11 cellular contexts compared by ENCODE assay signal in the genomic region with DNA sequence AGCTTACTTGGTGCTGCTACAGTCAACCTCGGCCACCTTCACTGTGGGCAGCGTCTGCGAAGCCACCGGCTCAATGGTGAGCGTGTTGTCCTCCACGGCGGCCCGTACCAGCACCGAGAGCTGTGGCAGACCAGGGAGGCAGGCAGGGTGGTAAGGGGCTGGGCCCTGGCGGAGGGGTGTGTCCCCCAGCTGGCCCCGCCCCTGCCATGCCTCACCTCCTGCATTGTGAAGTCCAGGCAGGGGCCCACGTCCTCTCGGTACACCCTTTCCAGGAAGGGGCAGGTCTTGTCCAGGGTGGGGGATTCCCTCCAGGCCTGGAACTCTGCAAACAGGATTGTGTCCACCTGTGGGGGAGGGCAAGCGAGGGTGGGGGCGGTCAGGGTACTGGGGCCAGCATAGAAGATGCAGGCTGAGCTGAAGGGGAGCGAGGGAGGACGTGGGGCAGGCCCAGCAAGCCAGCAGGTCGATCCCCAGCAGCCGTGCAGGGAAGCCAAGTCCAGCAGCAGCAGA. TPM values are rescaled to one million over a fixed set of nuclear protein-coding genes. Genes with fewer than 3 reads are reported as not detected.
DNase-seq lines count a peak whose midpoint lies in the region; ATAC-seq and TF ChIP-seq lines count a peak whose summit lies in the region.
"Had no signal": no experiment of that assay in that cellular context is flagged by ENCODE, and none has a peak within 500 bp of the region (broad histone marks: within the 10 kb centered on the region; RNA-seq: fewer than 3 reads in every experiment).

No MANE protein-coding gene starts in this region.

- DNase-seq in GM23338 (ENCODE audit: low spot score) (peak; percentile 79), NT2/D1 (ENCODE audit: low read depth, low spot score) (no peak), osteoblast (ENCODE audit: insufficient read length, low spot score, missing footprints) (peak; percentile 47), NCI-H2081 (lab: John Stamatoyannopoulos, UW) (no peak)
- DNase-seq in stimulated activated CD4-positive, alpha-beta T cell treated with anti-CD3 and anti-CD28 coated beads, Interleukin-1b, Interleukin-23, amount 100 ng/mL, for 48 hours, result no peak
- no peak for DNase-seq in activated CD8-positive, alpha-beta memory T cell treated with anti-CD3 and anti-CD28 coated beads for 24 hours
- DNase-seq: activated naive CD4-positive, alpha-beta T cell treated with anti-CD3 and anti-CD28 coated beads, Interleukin-2, amount 10 ng/mL, durations not matched to agents 7 days and 5 days; NCI-H2171 had no signal

- H3K4me1 Mint-ChIP-seq in GM23338, result peaks cover 33% of the 10 kb centered on the region
- H3K4me1 Mint-ChIP-seq: activated naive CD4-positive, alpha-beta T cell treated with anti-CD3 and anti-CD28 coated beads, Interleukin-2, amount 10 ng/mL, durations not matched to agents 7 days and 5 days had no signal

- peak; percentile 91 for ATAC-seq in GM23338

- no peak overlapping the region for H3K27ac ChIP-seq in GM23338 (ENCODE audit: low read depth)
- H3K27ac ChIP-seq in osteoblast (ENCODE audit: low read depth, low read length), result no peak overlapping the region

- H3K4me1 ChIP-seq in GM23338 (ENCODE audit: insufficient read depth) (peaks cover 10% of the 10 kb centered on the region), NT2/D1 (ENCODE audit: insufficient read depth, insufficient read length) (peaks cover 29% of the 10 kb centered on the region), osteoblast (ENCODE audit: insufficient read depth, low read length) (no peaks in the 10 kb centered on the region)

- H2AFZ ChIP-seq in GM23338 (peak overlapping the region; percentile 69; the same call in 1 of the 2 replicates), osteoblast (ENCODE audit: low read length) (no peak overlapping the region)

- H4K20me1 ChIP-seq in GM23338 (replicated peaks; ENCODE audit: insufficient read depth) (no peaks in the 10 kb centered on the region), osteoblast (ENCODE audit: insufficient read depth, low read length) (no peaks in the 10 kb centered on the region)

- no peaks in the 10 kb centered on the region for H3K9me3 ChIP-seq in NT2/D1 (ENCODE audit: insufficient read depth, low read length)
- peaks cover 2% of the 10 kb centered on the region for H3K9me3 ChIP-seq in iPS-18c (ENCODE audit: control insufficient read depth, insufficient read depth, low read length)
- no peaks in the 10 kb centered on the region for H3K9me3 ChIP-seq in osteoblast (ENCODE audit: low read depth, low read length)

- H3K36me3 Mint-ChIP-seq in GM23338 (ENCODE audit: low read depth), result no peaks in the 10 kb centered on the region
- H3K36me3 Mint-ChIP-seq: activated naive CD4-positive, alpha-beta T cell treated with anti-CD3 and anti-CD28 coated beads, Interleukin-2, amount 10 ng/mL, durations not matched to agents 7 days and 5 days had no signal

- H3K9me2 ChIP-seq in GM23338 (ENCODE audit: insufficient read depth), result no peaks in the 10 kb centered on the region

- H3K36me3 ChIP-seq in GM23338 (ENCODE audit: insufficient read depth), result no peaks in the 10 kb centered on the region; the same call in 1 of the 2 replicates
- no peaks in the 10 kb centered on the region for H3K36me3 ChIP-seq in NT2/D1 (ENCODE audit: insufficient read depth, insufficient read length, low read length)
- no peaks in the 10 kb centered on the region for H3K36me3 ChIP-seq in osteoblast (ENCODE audit: insufficient read depth, low read length)

- no peak overlapping the region; the same call in 1 of the 2 replicates for H3K27ac Mint-ChIP-seq in GM23338
- H3K27ac Mint-ChIP-seq: activated naive CD4-positive, alpha-beta T cell treated with anti-CD3 and anti-CD28 coated beads, Interleukin-2, amount 10 ng/mL, durations not matched to agents 7 days and 5 days had no signal

- no peak for TF ChIP-seq CTCF in GM23338 (conservative IDR thresholded peaks at IDR 0.05; ENCODE audit: low read depth in 2 of 2)
- TF ChIP-seq CTCF in osteoblast (IDR thresholded peaks at IDR 0.05; ENCODE audit: extremely low read depth, low read depth, low read length), result no peak

- H3F3A ChIP-seq in GM23338 (replicated peaks; ENCODE audit: low read depth), result no peaks in the 10 kb centered on the region

- H3K4me3 ChIP-seq in GM23338 (0 out of 2 replicates have a peak overlapping the region, but pooled peaks have one; percentile 23), NT2/D1 (ENCODE audit: insufficient read length, low read depth) (no peak overlapping the region), iPS-18c (ENCODE audit: insufficient read depth, low read depth, low read length) (peak overlapping the region; percentile 36), osteoblast (ENCODE audit: insufficient read depth, low read length) (no peak overlapping the region)
- H3K4me3 ChIP-seq: coronary artery had no signal

- no peaks in the 10 kb centered on the region; the same call in 2 of the 3 replicates for H3K9me3 Mint-ChIP-seq in GM23338
- H3K9me3 Mint-ChIP-seq: activated naive CD4-positive, alpha-beta T cell treated with anti-CD3 and anti-CD28 coated beads, Interleukin-2, amount 10 ng/mL, durations not matched to agents 7 days and 5 days had no signal

- peaks cover 7% of the 10 kb centered on the region for H3K27me3 Mint-ChIP-seq in GM23338 (ENCODE audit: insufficient read depth, low read depth, poor library complexity)

- H3K27me3 ChIP-seq in GM23338 (ENCODE audit: insufficient read depth) (no peaks in the 10 kb centered on the region), NT2/D1 (ENCODE audit: insufficient read depth, insufficient read length) (no peaks in the 10 kb centered on the region), osteoblast (ENCODE audit: insufficient read depth, low read length) (no peaks in the 10 kb centered on the region)

- H3K4me3 Mint-ChIP-seq in GM23338, result peak overlapping the region; percentile 54
- H3K4me3 Mint-ChIP-seq: activated naive CD4-positive, alpha-beta T cell treated with anti-CD3 and anti-CD28 coated beads, Interleukin-2, amount 10 ng/mL, durations not matched to agents 7 days and 5 days had no signal

- H3K4me2 ChIP-seq in GM23338 (peak overlapping the region; percentile 57), osteoblast (ENCODE audit: insufficient read depth, low read length) (no peak overlapping the region)

- peak overlapping the region; percentile 50 for H3K9ac ChIP-seq in NT2/D1 (ENCODE audit: insufficient read length, low read depth)

- H3K79me2 ChIP-seq in GM23338 (replicated peaks; ENCODE audit: insufficient read depth), result no peaks in the 10 kb centered on the region
- H3K79me2 ChIP-seq in osteoblast (ENCODE audit: insufficient read depth, low read length), result no peaks in the 10 kb centered on the region

TF ChIP-seq in GM23338, 12 proteins besides CTCF, POLR2A, EP300 and RAD21:
- TF ChIP-seq POLR2AphosphoS5 (IDR thresholded peaks at IDR 0.05; ENCODE audit: low read depth), result peak; percentile 31; the same call in 1 of the 2 replicates
- no peak for TF ChIP-seq ZNF331 (CRISPR knock-in tag; IDR thresholded peaks at IDR 0.05; ENCODE audit: low read depth)

RNA-seq across cellular contexts. Expression of gene RAB3IL1, which starts 12.8 kb away (rescaled TPM):
- total RNA-seq in GM23338 (2014; rRNA removed; shearing (Covaris generic)), result 2.7 and 4.0 TPM in 2 replicates
- polyA plus RNA-seq in GM23338 (2016; fragmentation: Nextera tagmentation; extraction: Ambion mirVana), result 3.4 and 3.9 TPM in 2 replicates
- 15.9 and 20.3 TPM in 2 replicates for total RNA-seq in osteoblast
- total RNA-seq: mononuclear cell had no signal

RNA-seq across cellular contexts. Expression of gene FADS3, which starts 13.2 kb away (rescaled TPM):
- total RNA-seq in GM23338 (2014; rRNA removed; shearing (Covaris generic)), result 73.5 and 91.4 TPM in 2 replicates
- 44.4 and 44.6 TPM in 2 replicates for polyA plus RNA-seq in GM23338 (2016; fragmentation: Nextera tagmentation; extraction: Ambion mirVana)
- 127 and 144 TPM in 2 replicates for total RNA-seq in osteoblast

RNA-seq across cellular contexts. Expression of gene BEST1, which starts 45.6 kb away (rescaled TPM):
- total RNA-seq in GM23338 (2014; rRNA removed; shearing (Covaris generic)), result 0.35 and 0.89 TPM in 2 replicates
- 0.44 and 0.75 TPM in 2 replicates for polyA plus RNA-seq in GM23338 (2016; fragmentation: Nextera tagmentation; extraction: Ambion mirVana)
- 5.6 and 8.0 TPM in 2 replicates for total RNA-seq in osteoblast

Comparison
In these comparisons a context has a peak if more than half of its experiments do, and no peak if none do; other contexts are left out.
1. DNase-seq: peak in GM23338 (single experiment) and osteoblast (single experiment); none in NT2/D1 (single experiment), stimulated activated CD4-positive, alpha-beta T cell treated with anti-CD3 and anti-CD28 coated beads, Interleukin-1b, Interleukin-23, amount 100 ng/mL, for 48 hours (single experiment), activated CD8-positive, alpha-beta memory T cell treated with anti-CD3 and anti-CD28 coated beads for 24 hours (single experiment) and NCI-H2081 (0 of 2).
2. H3K4me3 ChIP-seq: peak in GM23338 (single experiment) and iPS-18c (single experiment); none in NT2/D1 (single experiment) and osteoblast (single experiment).